8 cellular contexts compared by ENCODE assay signal in genomic region chr1:229507502-229507901, GRCh38. TPM values are rescaled to one million over a fixed set of nuclear protein-coding genes. Genes with fewer than 3 reads are reported as not detected.
A peak's percentile ranks its signal among the peaks of the same experiment; 100 is the strongest.
DNase-seq lines count a peak whose midpoint lies in the region; ATAC-seq, FAIRE-seq and TF ChIP-seq lines count a peak whose summit lies in the region.

No MANE protein-coding gene starts in this region.

- TF ChIP-seq POLR2A in H1 (IDR thresholded peaks at IDR 0.05; ENCODE audit: control extremely low read depth in 1 of 2, low read depth in 2 of 2, low read length in 2 of 2) = no peak

- no peak overlapping the region for H4K91ac ChIP-seq in H1 (replicated peaks; ENCODE audit: insufficient read length, low read length)

- no peak overlapping the region for H4K5ac ChIP-seq in H1 (ENCODE audit: insufficient read length, low read depth, low read length)

- H4K20me1 ChIP-seq in Karpas-422 (ENCODE audit: insufficient read depth, low read depth, low read length) (peaks cover 5% of the 10 kb centered on the region; the same call in 1 of the 2 replicates), H1 (replicated peaks in 1 of 2; ENCODE audit: control insufficient read depth in 1 of 2, insufficient read depth in 2 of 2, low read length in 2 of 2) (no peaks in the 10 kb centered on the region), osteoblast (ENCODE audit: insufficient read depth, low read length) (no peaks in the 10 kb centered on the region)

- H3K23me2 ChIP-seq in H1 (ENCODE audit: low read depth, low read length) = peaks cover 11% of the 10 kb centered on the region

- H3K27ac ChIP-seq in Karpas-422 (ENCODE audit: low read length) (peak overlapping the region; percentile 31), H1 (ENCODE audit: low read depth, low read length) (peak overlapping the region; percentile 94), osteoblast (ENCODE audit: low read depth, low read length) (peak overlapping the region; percentile 95)

- no peaks in the 10 kb centered on the region for H3K9me2 ChIP-seq in Karpas-422 (replicated peaks; ENCODE audit: insufficient read depth, low read length)

- H3K9ac ChIP-seq in Karpas-422 (ENCODE audit: low read length) (peak overlapping the region; percentile 82), H1 (replicated peaks in 1 of 4; ENCODE audit: extremely low read depth in 1 of 4, low read depth in 3 of 4, low read length in 3 of 4) (peak overlapping the region; percentile 89 to 98 (median 94))

- H2BK15ac ChIP-seq in H1 (ENCODE audit: low read length) = no peak overlapping the region

- H3K18ac ChIP-seq in H1 (ENCODE audit: extremely low read depth, low read length) = no peak overlapping the region

- peak overlapping the region; percentile 10 for H3K4ac ChIP-seq in H1 (replicated peaks; ENCODE audit: insufficient read length, low read depth, low read length)

- H3K36me3 ChIP-seq in Karpas-422 (ENCODE audit: insufficient read depth, low read length) (no peaks in the 10 kb centered on the region), H1 (ENCODE audit: control insufficient read depth in 2 of 4, insufficient read depth in 4 of 4, low read length in 3 of 4) (peaks cover 0 to 14% (median 1%) of the 10 kb centered on the region in 4 experiments; a peak in 3 of 8 replicates), osteoblast (ENCODE audit: insufficient read depth, low read length) (peaks cover 3% of the 10 kb centered on the region)

- H3K4me2 ChIP-seq in Karpas-422 (ENCODE audit: low read depth, low read length, poor library complexity, severe bottlenecking) (peak overlapping the region; percentile 74), H1 (ENCODE audit: insufficient read depth in 1 of 2, low read depth in 2 of 2, low read length in 2 of 2) (peak overlapping the region; percentile 88 to 95), osteoblast (ENCODE audit: insufficient read depth, low read length) (peak overlapping the region; percentile 90)

- no peak overlapping the region for H2BK120ac ChIP-seq in H1 (replicated peaks; ENCODE audit: low read depth, low read length)

- no peak overlapping the region for H3K23ac ChIP-seq in H1 (ENCODE audit: insufficient read length)

- H4K8ac ChIP-seq in H1 (ENCODE audit: extremely low read depth, insufficient read depth, low read length) = no peak overlapping the region

- POLR2A ChIA-PET in H1 (lab: Charles Lee; ENCODE audit: partially characterized antibody) = interaction anchor here (1.1 to 2.2 kb wide), 14 partner anchors 8 to 249 kb away, joined by 3 to 13 read pairs (median 5); partner anchors contain the start of genes ACTA1 and RAB4A

- H3K9me3 ChIP-seq in Karpas-422 (ENCODE audit: low read length) (no peaks in the 10 kb centered on the region), H1 (ENCODE audit: insufficient read depth in 2 of 2, low read depth in 1 of 2, low read length in 1 of 2) (no peaks in the 10 kb centered on the region), osteoblast (ENCODE audit: low read depth, low read length) (no peaks in the 10 kb centered on the region)

- no peaks in the 10 kb centered on the region; the same call in none of the 2 replicates for H3K79me1 ChIP-seq in H1 (ENCODE audit: low read depth, low read length)

- H2AFZ ChIP-seq in Karpas-422 (ENCODE audit: low read length) = peak overlapping the region; percentile 68; the same call in 1 of the 2 replicates
- H2AFZ ChIP-seq in H1 (ENCODE audit: low read length) = peak overlapping the region; percentile 37; the same call in 1 of the 2 replicates
- peak overlapping the region; percentile 95 for H2AFZ ChIP-seq in osteoblast (ENCODE audit: low read length)

- no peak overlapping the region for H2AK5ac ChIP-seq in H1 (ENCODE audit: low read depth, low read length)

- CTCF ChIA-PET in H1 (lab: Charles Lee; ENCODE audit: partially characterized antibody) = no interaction called here

- no peak overlapping the region for H2BK20ac ChIP-seq in H1 (ENCODE audit: low read length)

- no peak for TF ChIP-seq EP300 in H1 (IDR thresholded peaks at IDR 0.05; ENCODE audit: borderline replicate concordance in 1 of 2, low read depth in 2 of 2, low read length in 2 of 2)

- H2BK12ac ChIP-seq in H1 (ENCODE audit: low read depth, low read length) = no peak overlapping the region

- no peak overlapping the region for H3K56ac ChIP-seq in H1 (replicated peaks; ENCODE audit: insufficient read length, low read depth, low read length)

- H3K79me2 ChIP-seq in Karpas-422 (ENCODE audit: low read length) = peaks cover 41% of the 10 kb centered on the region
- peaks cover 6 to 27% of the 10 kb centered on the region in 2 experiments; a peak in 3 of 4 replicates for H3K79me2 ChIP-seq in H1 (ENCODE audit: control insufficient read depth in 1 of 2, insufficient read depth in 2 of 2, low read length in 2 of 2)
- H3K79me2 ChIP-seq in osteoblast (ENCODE audit: insufficient read depth, low read length) = peaks cover 32% of the 10 kb centered on the region

- no peak overlapping the region for H2BK5ac ChIP-seq in H1 (ENCODE audit: low read depth, low read length)

- WGBS in H1 (ENCODE audit: extremely low coverage in 1 of 2, insufficient coverage in 1 of 2, insufficient read length in 1 of 2, insufficient replicate concordance in 2 of 2, low coverage in 1 of 2, low lambda C conversion rate in 2 of 2, missing lambda C conversion rate in 1 of 2), 2 experiments = 17% methylated on average over 5 of the region's 5 CpGs; no CpG with 5 or more reads in 1 of the 2 experiments

- H3K4me3 ChIP-seq in Karpas-422 (ENCODE audit: low read length) (peak overlapping the region; percentile 97), H1 (ENCODE audit: extremely low read depth in 1 of 4, insufficient read depth in 2 of 4, low read depth in 3 of 4, low read length in 4 of 4) (peak overlapping the region; percentile 90 to 100 (median 95)), osteoblast (ENCODE audit: insufficient read depth, low read length) (peak overlapping the region; percentile 81)

- DNase-seq in Karpas-422 (no peak), H1 (ENCODE audit: low read depth in 1 of 2, low spot score in 2 of 2) (no peak), osteoblast (ENCODE audit: insufficient read length, low spot score, missing footprints) (no peak), RPMI8226 (no peak), ureter (ENCODE audit: low spot score) (no peak), NCI-H1930 (lab: John Stamatoyannopoulos, UW) (no peak)
- DNase-seq in stimulated activated CD4-positive, alpha-beta T cell treated with anti-CD3 and anti-CD28 coated beads, Interleukin-4, amount 100 ng/mL, for 4 hours = no peak

- H3K27me3 ChIP-seq in Karpas-422 (ENCODE audit: low read length) (no peaks in the 10 kb centered on the region), H1 (replicated peaks in 1 of 4; ENCODE audit: control insufficient read depth in 3 of 4, extremely low read depth in 1 of 4, insufficient read depth in 3 of 4, low read length in 3 of 4) (no peaks in the 10 kb centered on the region), osteoblast (ENCODE audit: insufficient read depth, low read length) (no peaks in the 10 kb centered on the region)

- no peak for TF ChIP-seq CTCF in H1 (IDR thresholded peaks at IDR 0.05; ENCODE audit: control extremely low read depth in 1 of 3, insufficient read depth in 1 of 3, low read depth in 1 of 3, low read length in 3 of 3)
- TF ChIP-seq CTCF in osteoblast (IDR thresholded peaks at IDR 0.05; ENCODE audit: extremely low read depth, low read depth, low read length) = no peak

- TF ChIP-seq RAD21 in H1 (IDR thresholded peaks at IDR 0.05 in 1 of 2, conservative IDR thresholded peaks at IDR 0.05 in 1 of 2; ENCODE audit: low read depth in 2 of 2, low read length in 2 of 2) = no peak

- no peak overlapping the region for H3K14ac ChIP-seq in H1 (ENCODE audit: insufficient read length)

- FAIRE-seq in H1 (lab: Jason Lieb, UNC) = no peak

- peak; percentile 6 for ATAC-seq in GM21390 (IDR thresholded peaks at IDR 0.05; ENCODE audit: unreplicated experiment)

- peaks cover 21% of the 10 kb centered on the region for H3K4me1 ChIP-seq in Karpas-422 (ENCODE audit: low read length)
- H3K4me1 ChIP-seq in H1 (replicated peaks in 1 of 4; ENCODE audit: control insufficient read depth in 3 of 4, insufficient read depth in 4 of 4, low read length in 3 of 4) = peaks cover 0 to 5% (median 3%) of the 10 kb centered on the region in 4 experiments; a peak in 6 of 7 replicates
- H3K4me1 ChIP-seq in osteoblast (ENCODE audit: insufficient read depth, low read length) = peaks cover 26% of the 10 kb centered on the region

TF ChIP-seq in H1, 55 proteins besides CTCF, POLR2A, EP300 and RAD21:
- TF ChIP-seq JUND (IDR thresholded peaks at IDR 0.05; ENCODE audit: low read length) (no peak), NANOG (IDR thresholded peaks at IDR 0.05; ENCODE audit: insufficient read depth, low read depth, low read length, poor library complexity, severe bottlenecking) (no peak), ASH2L (IDR thresholded peaks at IDR 0.05; ENCODE audit: low read length) (no peak), SP1 (IDR thresholded peaks at IDR 0.05; ENCODE audit: low read depth, low read length) (no peak), PHF8 (conservative IDR thresholded peaks at IDR 0.05; ENCODE audit: low read depth, low read length) (no peak), JUN (IDR thresholded peaks at IDR 0.05; ENCODE audit: low read depth, low read length) (no peak)

RNA-seq across cellular contexts. Expression of gene NUP133, which starts 0.6 kb away (rescaled TPM):
- total RNA-seq in Karpas-422 (2014; rRNA removed; shearing (Covaris generic); ENCODE audit: low replicate concordance) = 27.1 and 56.9 TPM in 2 replicates
- total RNA-seq in H1 (2021; fragmentation: NEBNext Ultra II Directional; extraction: Animal tissue kit (Norgen Biotek cat#: 25700)) = 67.6 and 72.1 TPM in 2 replicates
- polyA plus RNA-seq in H1 (2011; rRNA removed) = 20.6 and 21.2 TPM in 2 replicates
- polyA plus RNA-seq in H1 (2011; cell fraction: cytosol; rRNA removed) = 21.4 TPM
- polyA plus RNA-seq in H1 (2011; cell fraction: nucleus; rRNA removed) = 54.9 TPM
- 23.6 to 33.8 TPM (median 29.6 TPM) in 4 replicates for polyA plus RNA-seq in H1 (2012, experiment 1 of 2)
- 3.7 TPM for polyA plus RNA-seq in H1 (2012, experiment 2 of 2)
- polyA plus RNA-seq in H1 (2013, experiment 1 of 2) = 24.7 TPM
- 23.2 TPM for polyA plus RNA-seq in H1 (2013, experiment 2 of 2)
- 56.7 and 83.9 TPM in 2 replicates for polyA minus RNA-seq in H1 (2011; rRNA and poly(A)+ RNA removed)
- 29.9 TPM for polyA minus RNA-seq in H1 (2011; cell fraction: cytosol; rRNA and poly(A)+ RNA removed)
- polyA minus RNA-seq in H1 (2011; cell fraction: nucleus; rRNA and poly(A)+ RNA removed) = 39.1 TPM
- 35.1 and 35.4 TPM in 2 replicates for total RNA-seq in osteoblast
- total RNA-seq in ureter = 39.7 TPM

RNA-seq across cellular contexts. Expression of gene ABCB10, which starts 51.0 kb away (rescaled TPM):
- 19.9 and 27.8 TPM in 2 replicates for total RNA-seq in Karpas-422 (2014; rRNA removed; shearing (Covaris generic); ENCODE audit: low replicate concordance)
- 8.1 and 11.9 TPM in 2 replicates for total RNA-seq in H1 (2021; fragmentation: NEBNext Ultra II Directional; extraction: Animal tissue kit (Norgen Biotek cat#: 25700))
- 2.6 and 3.6 TPM in 2 replicates for polyA plus RNA-seq in H1 (2011; rRNA removed)
- polyA plus RNA-seq in H1 (2011; cell fraction: cytosol; rRNA removed) = 3.5 TPM
- polyA plus RNA-seq in H1 (2011; cell fraction: nucleus; rRNA removed) = 9.9 TPM
- 4.1 to 6.5 TPM (median 5.6 TPM) in 4 replicates for polyA plus RNA-seq in H1 (2012, experiment 1 of 2)
- 0.83 TPM for polyA plus RNA-seq in H1 (2012, experiment 2 of 2)
- 6.0 TPM for polyA plus RNA-seq in H1 (2013, experiment 1 of 2)
- 5.6 TPM for polyA plus RNA-seq in H1 (2013, experiment 2 of 2)
- 6.9 and 10.7 TPM in 2 replicates for polyA minus RNA-seq in H1 (2011; rRNA and poly(A)+ RNA removed)
- 4.6 TPM for polyA minus RNA-seq in H1 (2011; cell fraction: cytosol; rRNA and poly(A)+ RNA removed)
- 10.9 TPM for polyA minus RNA-seq in H1 (2011; cell fraction: nucleus; rRNA and poly(A)+ RNA removed)
- total RNA-seq in osteoblast (12.4 and 13.4 TPM in 2 replicates), ureter (13.7 TPM)

Comparison
In these comparisons a context has a peak if more than half of its experiments do, and no peak if none do; other contexts are left out.
1. H2AFZ ChIP-seq: peak in every context shown above with its lines; median percentile 95 in osteoblast; 68 in Karpas-422; 37 in H1.
2. H3K27ac ChIP-seq: peak in every context shown above with its lines; median percentile 95 in osteoblast; 94 in H1; 31 in Karpas-422.